1 cellular context compared by ENCODE assay signal in the genomic region with DNA sequence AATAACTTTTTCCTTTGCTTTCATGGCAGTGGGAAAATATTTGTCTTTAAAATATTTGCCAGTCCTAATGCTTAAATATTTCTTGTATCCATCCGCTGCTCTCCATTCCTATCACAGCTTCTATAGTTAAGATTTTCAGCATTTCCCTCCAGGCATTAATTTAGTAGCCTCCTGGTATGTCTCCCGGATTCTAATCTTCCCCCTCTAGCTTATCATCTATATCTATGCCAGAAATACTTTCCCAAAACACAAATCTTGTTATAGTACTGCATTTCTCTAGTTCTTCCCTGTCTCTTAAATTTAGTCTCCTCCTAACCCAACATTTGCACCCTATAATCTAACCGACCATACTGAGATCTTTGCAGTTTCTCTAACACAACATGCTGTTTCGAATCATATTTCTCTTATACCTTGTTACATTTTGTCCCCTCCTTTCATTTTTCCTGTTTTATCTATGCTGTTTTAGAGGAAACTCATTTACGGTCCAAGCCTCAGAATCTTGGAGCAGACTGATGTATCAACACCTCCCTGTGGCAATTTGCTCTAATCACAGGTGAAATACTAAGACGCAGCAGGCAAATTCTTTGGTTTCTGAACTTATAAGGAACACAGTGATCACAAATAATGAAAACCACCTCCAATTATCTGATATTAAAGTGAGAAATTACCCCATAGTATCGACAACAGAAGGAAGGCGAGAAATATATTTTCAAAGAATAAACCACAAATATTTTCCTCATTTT.
TF ChIP-seq lines count a peak whose summit lies in the region.

No MANE protein-coding gene starts in this region.

TF ChIP-seq in WTC11, 78 proteins besides CTCF, POLR2A, EP300 and RAD21 (continued from another document):
- TF ChIP-seq, protein P1, sequence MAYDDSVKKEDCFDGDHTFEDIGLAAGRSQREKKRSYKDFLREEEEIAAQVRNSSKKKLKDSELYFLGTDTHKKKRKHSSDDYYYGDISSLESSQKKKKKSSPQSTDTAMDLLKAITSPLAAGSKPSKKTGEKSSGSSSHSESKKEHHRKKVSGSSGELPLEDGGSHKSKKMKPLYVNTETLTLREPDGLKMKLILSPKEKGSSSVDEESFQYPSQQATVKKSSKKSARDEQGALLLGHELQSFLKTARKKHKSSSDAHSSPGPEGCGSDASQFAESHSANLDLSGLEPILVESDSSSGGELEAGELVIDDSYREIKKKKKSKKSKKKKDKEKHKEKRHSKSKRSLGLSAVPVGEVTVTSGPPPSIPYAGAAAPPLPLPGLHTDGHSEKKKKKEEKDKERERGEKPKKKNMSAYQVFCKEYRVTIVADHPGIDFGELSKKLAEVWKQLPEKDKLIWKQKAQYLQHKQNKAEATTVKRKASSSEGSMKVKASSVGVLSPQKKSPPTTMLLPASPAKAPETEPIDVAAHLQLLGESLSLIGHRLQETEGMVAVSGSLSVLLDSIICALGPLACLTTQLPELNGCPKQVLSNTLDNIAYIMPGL (CRISPR knock-in tag; IDR thresholded peaks at IDR 0.05): no peak
TF ChIP-seq in WTC11: peak in this region for 0.
